ENCODE assay signal across 8 cellular contexts in genomic region chr2:27753744-27754588, GRCh38. TPM values are rescaled to one million over a fixed set of nuclear protein-coding genes. Genes with fewer than 3 reads are reported as not detected.
DNase-seq lines count a peak whose midpoint lies in the region; ATAC-seq and TF ChIP-seq lines count a peak whose summit lies in the region.

No MANE protein-coding gene starts in this region.

- in situ Hi-C loops in GM23248 (cut with MboI) = no loop called here

- no peaks in the 10 kb centered on the region for H3K4me1 Mint-ChIP-seq in memory B cell

- H3K27ac ChIP-seq in GM23248 (no peak overlapping the region), dorsolateral prefrontal cortex (no peak overlapping the region)

- no peaks in the 10 kb centered on the region for H3K79me2 ChIP-seq in GM23248 (ENCODE audit: insufficient read depth)

- no peak overlapping the region for H2AFZ ChIP-seq in GM23248

- H3K36me3 Mint-ChIP-seq in memory B cell = peaks cover under 1% of the 10 kb centered on the region

- H3K27me3 Mint-ChIP-seq in memory B cell = peaks cover 17% of the 10 kb centered on the region

- no peaks in the 10 kb centered on the region for H4K20me1 ChIP-seq in GM23248 (ENCODE audit: insufficient read depth)

- H3K9me3 Mint-ChIP-seq in memory B cell = peaks cover 2% of the 10 kb centered on the region

- H3K9ac ChIP-seq in GM23248 = no peak overlapping the region

- H3K9me2 ChIP-seq in GM23248 (ENCODE audit: insufficient read depth) = no peaks in the 10 kb centered on the region

- no peak overlapping the region for H3K4me2 ChIP-seq in GM23248 (ENCODE audit: unreplicated experiment)

- ATAC-seq in memory B cell (ENCODE audit: low read depth) (peak; percentile 50), HG02623 (IDR thresholded peaks at IDR 0.05; ENCODE audit: unreplicated experiment) (no peak)

- no peak overlapping the region for H3K4me3 ChIP-seq in GM23248
- no peak overlapping the region for H3K4me3 ChIP-seq in dorsolateral prefrontal cortex

- H3K4me3 Mint-ChIP-seq in memory B cell = no peak overlapping the region

- no peaks in the 10 kb centered on the region for H3K9me3 ChIP-seq in GM23248 (ENCODE audit: low read depth)

- no peaks in the 10 kb centered on the region for H3F3A ChIP-seq in GM23248 (ENCODE audit: insufficient read depth)

- no peak overlapping the region for H3K27ac Mint-ChIP-seq in memory B cell

- H3K27me3 ChIP-seq in GM23248 (replicated peaks; ENCODE audit: insufficient read depth) = no peaks in the 10 kb centered on the region
- peaks cover 0 to 3% (median 0%) of the 10 kb centered on the region in 45 donors for H3K27me3 ChIP-seq in dorsolateral prefrontal cortex

- DNase-seq in AG08396 (ENCODE audit: low spot score) (peak; percentile 77), GM23248 (peak; percentile 86), NCI-H510A treated with DMSO at 0.1 percent for 48 hours (lab: John Stamatoyannopoulos, UW) (peak; percentile 53), dorsolateral prefrontal cortex (peak in 9 of 10 donors; percentile 37 to 77 (median 68)), memory B cell (ENCODE audit: low spot score in 2 of 2) (no peak)
- DNase-seq in activated CD4-positive, alpha-beta T cell treated with anti-CD3 and anti-CD28 coated beads for 48 hours = peak; percentile 90
- DNase-seq in stimulated activated CD8-positive, alpha-beta memory T cell treated with anti-CD3 and anti-CD28 coated beads, Interleukin-4, amount 100 ng/mL, for 24 hours (ENCODE audit: low read depth) = peak; percentile 60

- 44 to 50% methylated on average over 6 of the region's 6 CpGs for WGBS in GM23248 (ENCODE audit: low coverage in 1 of 2, low lambda C conversion rate in 2 of 2, missing lambda C conversion rate in 2 of 2), 2 experiments

- H3K36me3 ChIP-seq in GM23248 (ENCODE audit: low read depth) = no peaks in the 10 kb centered on the region

- peaks cover 6% of the 10 kb centered on the region; the same call in 1 of the 2 replicates for H3K4me1 ChIP-seq in GM23248 (ENCODE audit: insufficient read depth)

- peak; percentile 20 to 72 (median 58) for TF ChIP-seq CTCF in dorsolateral prefrontal cortex (IDR thresholded peaks at IDR 0.05 in 54 of 56, conservative IDR thresholded peaks at IDR 0.05 in 2 of 56; ENCODE audit: low read depth in 1 of 56, partially characterized antibody in 56 of 56)

- intact Hi-C loops in dorsolateral prefrontal cortex (cut with DNase I) = no loop called here

RNA-seq across cellular contexts. Expression of gene MRPL33, which starts 17.6 kb away (rescaled TPM):
- total RNA-seq in GM23248 (2014; rRNA removed; shearing (Covaris generic)) = 24.2 and 70.8 TPM in 2 replicates
- polyA plus RNA-seq in GM23248 (2016; fragmentation: Nextera tagmentation; extraction: Ambion mirVana) = 338 and 340 TPM in 2 replicates
- 100 to 1,000 TPM in 5 of 120 experiments, 10 to 100 TPM in 115; 40.3 to 106 (median 70.5) TPM for total RNA-seq in dorsolateral prefrontal cortex

Comparison
In these comparisons a context has a peak if more than half of its experiments do, and no peak if none do; other contexts are left out.
1. DNase-seq: peak in AG08396 (single experiment), GM23248 (single experiment), NCI-H510A treated with DMSO at 0.1 percent for 48 hours (single experiment), activated CD4-positive, alpha-beta T cell treated with anti-CD3 and anti-CD28 coated beads for 48 hours (single experiment), dorsolateral prefrontal cortex (9 of 10) and stimulated activated CD8-positive, alpha-beta memory T cell treated with anti-CD3 and anti-CD28 coated beads, Interleukin-4, amount 100 ng/mL, for 24 hours (single experiment); none in memory B cell (0 of 2).